Comparison of ENCODE assay signal across 8 cellular contexts in the genomic region with DNA sequence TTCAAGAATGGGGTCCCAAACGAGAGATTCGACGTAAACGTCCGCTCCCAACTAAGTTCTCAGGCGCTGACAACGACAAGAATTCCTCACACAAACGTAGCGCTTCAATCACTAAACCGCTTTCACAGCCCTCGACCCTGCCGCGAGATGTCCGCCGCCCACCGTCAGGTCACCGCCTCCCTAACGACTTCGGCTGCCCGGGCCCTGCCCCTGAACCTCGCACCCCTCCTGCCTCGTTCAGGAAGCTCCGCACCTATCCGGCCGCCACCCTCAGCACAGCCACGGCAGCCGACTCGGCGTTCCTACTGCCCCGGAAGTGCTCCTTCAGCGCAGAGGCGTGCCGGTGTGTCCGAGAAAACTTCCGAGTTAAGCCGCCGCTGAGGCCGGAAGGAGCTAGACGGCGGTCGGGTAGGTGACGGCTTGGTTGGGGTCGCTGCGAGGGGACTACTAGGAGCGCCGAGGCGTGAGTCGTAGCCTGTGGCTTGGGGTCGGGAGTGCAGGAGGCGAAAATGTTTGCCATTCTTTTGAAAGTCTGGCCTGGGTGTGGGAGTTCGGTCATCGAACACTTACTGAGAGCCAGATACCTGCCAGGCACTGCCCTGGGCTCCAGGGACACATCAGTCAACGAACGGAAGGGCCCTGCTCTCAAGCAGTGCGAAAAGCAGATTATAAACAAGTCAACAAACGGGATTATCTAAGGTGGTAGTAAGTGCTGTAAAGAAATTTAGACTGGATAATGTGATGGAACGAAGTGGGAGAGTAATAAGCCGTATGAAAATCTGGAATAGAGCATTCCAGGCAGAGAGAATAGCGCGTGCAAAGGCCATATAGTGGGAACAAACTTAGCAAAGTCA. TPM values are rescaled to one million over a fixed set of nuclear protein-coding genes. Genes with fewer than 3 reads are reported as not detected.
DNase-seq lines count a peak whose midpoint lies in the region; TF ChIP-seq lines count a peak whose summit lies in the region.

Gene FAM114A2 (minus strand): TSS at position 307 of the 854 bp plus-strand sequence. CDS start 3,957 bp downstream, outside the sequence.
Gene MFAP3 (plus strand): TSS at position 364 of the 854 bp plus-strand sequence. CDS start 10,756 bp downstream, outside the sequence.

- H3K27me3 ChIP-seq in effector memory CD4-positive, alpha-beta T cell (replicated peaks; ENCODE audit: control insufficient read depth, insufficient read depth, low read length, poor library complexity, severe bottlenecking): no peaks in the 10 kb centered on the region

- CTCF ChIA-PET in activated CD8-positive, alpha-beta memory T cell treated with anti-CD3 and anti-CD28 coated beads for 36 hours (lab: Charles Lee): interaction anchor here (0.7 to 1.5 kb wide), 2 partner anchors 151 to 366 kb away, joined by 3 to 7 read pairs; partner anchors contain the start of gene GALNT10

- peaks cover 5% of the 10 kb centered on the region for H3K4me1 ChIP-seq in effector memory CD4-positive, alpha-beta T cell (ENCODE audit: control insufficient read depth, insufficient read depth, low read length, poor library complexity, severe bottlenecking)

- H3K9me3 ChIP-seq in effector memory CD4-positive, alpha-beta T cell (ENCODE audit: control insufficient read depth, low read length): no peaks in the 10 kb centered on the region

- DNase-seq in COLO829 (ENCODE audit: low spot score) (peak; percentile 77), GM20000 (ENCODE audit: low spot score) (peak; percentile 88), HS-5 (ENCODE audit: low read depth) (peak; percentile 52), NOMO-1 (lab: John Stamatoyannopoulos, UW; ENCODE audit: unreplicated experiment in 2 of 2) (peak; percentile 83 to 88), medulla oblongata (ENCODE audit: extremely low spot score) (peak; percentile 82)
- peak; percentile 76 to 82 (median 78) for DNase-seq in effector memory CD4-positive, alpha-beta T cell
- DNase-seq in stimulated activated CD4-positive, alpha-beta T cell treated with anti-CD3 and anti-CD28 coated beads, TNF-alpha, amount 100 ng/mL, for 48 hours (ENCODE audit: low read depth in 3 of 3): peak; percentile 82 to 86 (median 85)

- peak within 1 kb of the TSS; percentile 85 for H3K4me3 ChIP-seq in effector memory CD4-positive, alpha-beta T cell (ENCODE audit: insufficient read depth, low read depth, low read length, poor library complexity, severe bottlenecking)

- no peaks in the 10 kb centered on the region for H3K36me3 ChIP-seq in effector memory CD4-positive, alpha-beta T cell (ENCODE audit: control insufficient read depth, insufficient read depth, low read length)

- POLR2A ChIA-PET in activated CD8-positive, alpha-beta memory T cell treated with anti-CD3 and anti-CD28 coated beads for 36 hours (lab: Charles Lee): interaction anchor here (0.6 to 1.7 kb wide), 6 partner anchors 10 to 900 kb away, joined by 3 to 8 read pairs (median 5); partner anchors contain the start of genes CNOT8, GALNT10 and GEMIN5

- TF ChIP-seq CTCF in GM20000 (IDR thresholded peaks at IDR 0.05; ENCODE audit: extremely low read depth, missing control alignments): no peak

- peak within 1 kb of the TSS; percentile 77 for H3K27ac ChIP-seq in effector memory CD4-positive, alpha-beta T cell (ENCODE audit: insufficient read depth, low read length, poor library complexity, severe bottlenecking)

RNA-seq across cellular contexts. Expression of gene FAM114A2, which starts in this region (rescaled TPM):
- total RNA-seq in activated CD8-positive, alpha-beta memory T cell treated with anti-CD3 and anti-CD28 coated beads for 36 hours: 10 to 100 TPM; 28.8 to 30.9 TPM

RNA-seq across cellular contexts. Expression of gene MFAP3, which starts in this region (rescaled TPM):
- total RNA-seq in activated CD8-positive, alpha-beta memory T cell treated with anti-CD3 and anti-CD28 coated beads for 36 hours: 10 to 100 TPM; 15.6 to 17.3 TPM

Comparison
In these comparisons a context has a peak if more than half of its experiments do, and no peak if none do; other contexts are left out.
1. Peak in every context shown above with its lines: DNase-seq, H3K4me3 ChIP-seq and H3K27ac ChIP-seq.